ENCODE assay signal across 8 cellular contexts in the genomic region with DNA sequence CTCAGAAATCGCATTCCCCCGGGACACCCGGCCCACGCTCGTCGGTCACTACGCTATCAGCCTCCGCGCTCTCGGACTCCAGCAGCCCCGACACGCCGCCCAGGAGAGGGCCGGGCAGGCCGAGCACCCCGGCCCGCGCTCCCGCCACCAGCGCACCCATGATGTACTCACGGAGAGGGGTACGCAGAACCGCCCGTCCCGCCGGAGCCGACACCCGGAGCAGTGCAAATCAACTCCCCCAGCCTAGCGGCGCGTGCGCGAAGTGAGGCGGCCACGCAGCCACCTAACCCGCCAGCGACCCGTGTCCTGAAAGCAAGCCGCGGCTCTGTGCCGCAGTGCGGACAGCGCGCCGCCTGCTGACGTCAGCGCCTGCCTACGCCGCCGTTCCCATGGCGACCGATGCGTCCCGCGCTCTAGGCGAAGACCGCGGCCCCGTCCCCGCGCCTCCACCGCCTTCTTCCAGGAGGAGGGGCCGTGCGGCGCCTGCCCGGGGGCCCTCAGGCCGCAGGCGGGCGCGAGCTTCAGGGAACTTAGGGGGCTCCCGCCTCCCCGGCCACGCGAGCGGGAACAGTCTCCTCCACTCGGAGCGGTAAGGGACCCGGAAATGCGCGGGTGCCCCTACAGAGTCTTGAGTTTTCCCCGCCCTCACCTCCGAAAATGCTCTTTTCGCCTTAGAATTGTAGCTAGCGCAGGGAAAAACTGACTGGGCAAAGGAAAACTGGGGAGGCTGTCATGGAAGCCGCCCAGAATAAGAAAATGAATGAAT. TPM values are rescaled to one million over a fixed set of nuclear protein-coding genes. Genes with fewer than 3 reads are reported as not detected.
DNase-seq lines count a peak whose midpoint lies in the region; ATAC-seq and TF ChIP-seq lines count a peak whose summit lies in the region.

A gene (minus strand): TSS at position 329 of the 766 bp plus-strand sequence. CDS start 5,503 bp downstream, outside the sequence.

- TF ChIP-seq CTCF in OCI-LY7 (conservative IDR thresholded peaks at IDR 0.05; ENCODE audit: low read length), result 0 out of 2 replicates have a peak, but pooled peaks have one; percentile 13

- H3K27ac ChIP-seq in HUES64 (ENCODE audit: low read depth, low read length) (peak within 1 kb of the TSS; percentile 76), OCI-LY7 (ENCODE audit: low read depth, low read length, poor library complexity, severe bottlenecking) (peak within 1 kb of the TSS; percentile 60), mucosa of rectum (ENCODE audit: low read depth in 2 of 2, low read length in 2 of 2) (peak within 1 kb of the TSS; percentile 92 to 96)

- H4K20me1 ChIP-seq in OCI-LY7 (ENCODE audit: insufficient read depth, low read length), result no peaks in the 10 kb centered on the region

- H3K9me2 ChIP-seq in OCI-LY7 (ENCODE audit: insufficient read depth, low read length), result no peaks in the 10 kb centered on the region

- H3K4me3 ChIP-seq in HUES64 (ENCODE audit: low read length) (peak within 1 kb of the TSS; percentile 83), OCI-LY7 (ENCODE audit: low read depth, low read length, poor library complexity, severe bottlenecking) (peak within 1 kb of the TSS; percentile 85), mucosa of rectum (ENCODE audit: low read length in 2 of 2) (peak within 1 kb of the TSS; percentile 78 to 97)

- H3K4me2 ChIP-seq in OCI-LY7 (ENCODE audit: low read length), result peak within 1 kb of the TSS; percentile 77

- peak within 1 kb of the TSS; percentile 94 for H2AFZ ChIP-seq in OCI-LY7 (ENCODE audit: low read length)

- H3K4me1 ChIP-seq in HUES64 (ENCODE audit: insufficient read depth, low read length) (peaks cover 12% of the 10 kb centered on the region; the same call in 1 of the 2 replicates), OCI-LY7 (ENCODE audit: insufficient read depth, low read length, poor library complexity, severe bottlenecking) (peaks cover 29% of the 10 kb centered on the region), mucosa of rectum (ENCODE audit: control insufficient read depth in 2 of 2, insufficient read depth in 2 of 2, low read length in 2 of 2) (peaks cover 3 to 6% of the 10 kb centered on the region in 2 donors)

- ATAC-seq in GM21526 (IDR thresholded peaks at IDR 0.05; ENCODE audit: low FRiP score, unreplicated experiment), result peak; percentile 94

- TF ChIP-seq POLR2A in erythroblast (IDR thresholded peaks at IDR 0.05; ENCODE audit: low read length), result peak; percentile 63

- under 1% methylated on average over 85 of the region's 85 CpGs for WGBS in HUES64

- DNase-seq in DMS153 treated with DMSO at 0.1 percent for 48 hours (lab: John Stamatoyannopoulos, UW; ENCODE audit: unreplicated experiment) (peak; percentile 89), OCI-LY7 (ENCODE audit: low spot score) (peak; percentile 95), activated T-cell treated with anti-CD3 and anti-CD28 coated beads for 24 hours (ENCODE audit: low read depth) (peak; percentile 87), erythroblast (lab: John Stamatoyannopoulos, UW) (peak; percentile 95 to 97)
- DNase-seq in stimulated activated CD8-positive, alpha-beta memory T cell treated with anti-CD3 and anti-CD28 coated beads, Interleukin-4, amount 100 ng/mL, for 48 hours, result peak; percentile 94

- H3K36me3 ChIP-seq in HUES64 (ENCODE audit: insufficient read depth, low read length) (0 out of 2 replicates have a peak, but pooled peaks cover 2% of the 10 kb centered on the region), OCI-LY7 (ENCODE audit: insufficient read depth, low read length) (peaks cover 18% of the 10 kb centered on the region), mucosa of rectum (ENCODE audit: control insufficient read depth in 2 of 2, insufficient read depth in 2 of 2, low read length in 2 of 2) (no peaks in the 10 kb centered on the region)

- no TSS peak for BruUV-seq in OCI-LY7 (replicated peaks; lab: Mats Ljungman, UMichigan)

- H3K9ac ChIP-seq in HUES64 (ENCODE audit: low read depth, low read length), result peak within 1 kb of the TSS; percentile 87
- peak within 1 kb of the TSS; percentile 92 to 98 for H3K9ac ChIP-seq in mucosa of rectum (ENCODE audit: low read depth in 1 of 2, low read length in 2 of 2)

- H3K27me3 ChIP-seq in HUES64 (ENCODE audit: insufficient read depth, low read length) (no peaks in the 10 kb centered on the region), mucosa of rectum (ENCODE audit: control insufficient read depth in 2 of 2, insufficient read depth in 2 of 2, low read length in 2 of 2) (no peaks in the 10 kb centered on the region)

- H3K79me2 ChIP-seq in OCI-LY7 (ENCODE audit: insufficient read depth, low read depth, low read length), result peaks cover 11% of the 10 kb centered on the region; the same call in 1 of the 2 replicates

- CTCF ChIA-PET in OCI-LY7 (lab: Charles Lee; ENCODE audit: unreplicated experiment), result interaction anchor here (0.6 kb wide), 1 partner anchor 278 kb away, joined by 11 read pairs; no protein-coding TSS in a partner anchor

- POLR2A ChIA-PET in OCI-LY7 (lab: Charles Lee), result interaction anchor here (0.9 to 2.1 kb wide), 8 partner anchors 8 to 793 kb away, joined by 3 to 16 read pairs (median 4); a partner anchor contains a TSS

- intact Hi-C loops in OCI-LY7 (cut with micrococcal nuclease; ENCODE audit: unreplicated experiment), result loop anchor here (1.0 to 10.0 kb wide), 5 partner anchors 31 to 1543 kb away; a partner anchor contains a TSS

- no peaks in the 10 kb centered on the region for H3K9me3 ChIP-seq in HUES64 (ENCODE audit: insufficient read depth, low read depth, low read length)
- H3K9me3 ChIP-seq in OCI-LY7 (ENCODE audit: low read length), result no peaks in the 10 kb centered on the region
- no peaks in the 10 kb centered on the region for H3K9me3 ChIP-seq in mucosa of rectum (ENCODE audit: control insufficient read depth in 2 of 2, low read length in 2 of 2)

RNA-seq across cellular contexts. Expression of the gene that starts here (rescaled TPM):
- 8.2 TPM for polyA plus RNA-seq in HUES64 (2013, experiment 1 of 2)
- 9.3 TPM for polyA plus RNA-seq in HUES64 (2013, experiment 2 of 2)
- total RNA-seq in OCI-LY7 (2014; rRNA removed; shearing (Covaris generic)), result 21.4 and 25.3 TPM in 2 replicates
- 33.9 and 34.8 TPM in 2 replicates for total RNA-seq in OCI-LY7 (2022)

Comparison
In these comparisons a context has a peak if more than half of its experiments do, and no peak if none do; other contexts are left out.
1. Peak in every context shown above with its lines: DNase-seq, ATAC-seq, H3K4me3 ChIP-seq and H3K27ac ChIP-seq.